Comparison of ENCODE assay signal across 6 cellular contexts in genomic region chr6:49629485-49630088, GRCh38. TPM values are rescaled to one million over a fixed set of nuclear protein-coding genes. Genes with fewer than 3 reads are reported as not detected.
"Had no signal": no experiment of that assay in that cellular context is flagged by ENCODE, and none has a peak within 500 bp of the region (broad histone marks: within the 10 kb centered on the region; RNA-seq: fewer than 3 reads in every experiment).

No MANE protein-coding gene starts in this region.

RNA-seq across cellular contexts. Expression of gene RHAG, which starts 7.1 kb away (rescaled TPM):
- total RNA-seq: subcutaneous adipose tissue, testis, thoracic aorta, thyroid gland, upper lobe of right lung, ureter had no signal
